ENCODE assay signal across 25 cellular contexts in genomic region chr1:2178875-2179274, GRCh38.
"Had no signal": no experiment of that assay in that cellular context is flagged by ENCODE, and none has a peak within 500 bp of the region (broad histone marks: within the 10 kb centered on the region; RNA-seq: fewer than 3 reads in every experiment).

No MANE protein-coding gene starts in this region.

- H3K27me3 Mint-ChIP-seq: naive thymus-derived CD8-positive, alpha-beta T cell; stimulated activated naive B cell treated with anti-CD40 and anti-IgM and Interleukin-4, amounts not matched to agents 10 μg/mL and 1 μg/mL and 100 μg/mL, for 72 hours; stimulated activated naive CD8-positive, alpha-beta T cell treated with anti-CD3 and anti-CD28 coated beads, Interleukin-15, Interleukin-2, amounts not matched to agents 100 ng/mL and 50 ng/mL, for 24 hours; type B pancreatic cell had no signal

- H3K9me3 ChIP-seq: left lung, lower lobe of right lung, pancreas, prostate gland, tibial nerve, uterus had no signal

- H3K27ac ChIP-seq: left lung, lower lobe of right lung, pancreas, prostate gland, skin epidermis, tibial nerve, uterus had no signal

- DNase-seq: immature natural killer cell; kidney; left colon; left lung; lower lobe of right lung; mammary epithelial cell; naive thymus-derived CD8-positive, alpha-beta T cell; nucleus accumbens; pancreas; stimulated activated CD4-positive, alpha-beta T cell treated with anti-CD3 and anti-CD28 coated beads, Interleukin-12 subunit alpha, Interleukin-12 subunit beta, amount 100 ng/mL, for 4 hours; stimulated activated CD4-positive, alpha-beta T cell treated with anti-CD3 and anti-CD28 coated beads, Interleukin-15, amount 100 ng/mL, for 24 hours; stimulated activated CD4-positive, alpha-beta T cell treated with anti-CD3 and anti-CD28 coated beads, Interleukin-2, amount 100 ng/mL, for 24 hours; stimulated activated CD4-positive, alpha-beta T cell treated with anti-CD3 and anti-CD28 coated beads, Interleukin-4, amount 100 ng/mL, for 1 hour; stimulated activated naive B cell treated with anti-CD40 and anti-IgM and Interleukin-4, amounts not matched to agents 10 μg/mL and 1 μg/mL and 100 μg/mL, for 72 hours; substantia nigra; uterus had no signal

- H3K4me1 ChIP-seq: lower lobe of right lung, pancreas, prostate gland, uterus had no signal

- H3K27me3 ChIP-seq: left lung, pancreas, tibial nerve, uterus had no signal

- H3K9me3 Mint-ChIP-seq: immature natural killer cell; naive thymus-derived CD8-positive, alpha-beta T cell; nephron; neural crest cell; stimulated activated naive B cell treated with anti-CD40 and anti-IgM and Interleukin-4, amounts not matched to agents 10 μg/mL and 1 μg/mL and 100 μg/mL, for 72 hours; stimulated activated naive CD8-positive, alpha-beta T cell treated with anti-CD3 and anti-CD28 coated beads, Interleukin-15, Interleukin-2, amounts not matched to agents 100 ng/mL and 50 ng/mL, for 24 hours; type B pancreatic cell had no signal

- H3K36me3 ChIP-seq: pancreas, prostate gland, uterus had no signal

- FAIRE-seq: islet of Langerhans, kidney, pancreas had no signal

- H3K27ac Mint-ChIP-seq: immature natural killer cell; naive thymus-derived CD8-positive, alpha-beta T cell; stimulated activated naive B cell treated with anti-CD40 and anti-IgM and Interleukin-4, amounts not matched to agents 10 μg/mL and 1 μg/mL and 100 μg/mL, for 72 hours; stimulated activated naive CD8-positive, alpha-beta T cell treated with anti-CD3 and anti-CD28 coated beads, Interleukin-15, Interleukin-2, amounts not matched to agents 100 ng/mL and 50 ng/mL, for 24 hours had no signal

- H3K4me1 Mint-ChIP-seq: immature natural killer cell had no signal

- ATAC-seq: left colon; left lung; lower lobe of right lung; naive thymus-derived CD8-positive, alpha-beta T cell; pancreas; sciatic nerve; stimulated activated naive B cell treated with anti-CD40 and anti-IgM and Interleukin-4, amounts not matched to agents 10 μg/mL and 1 μg/mL and 100 μg/mL, for 72 hours had no signal

- H3K4me3 ChIP-seq: left lung, lower lobe of right lung, pancreas, prostate gland, skin epidermis, tibial nerve, uterus had no signal

- H3K4me3 Mint-ChIP-seq: immature natural killer cell; naive thymus-derived CD8-positive, alpha-beta T cell; nephron; neural crest cell; stimulated activated naive B cell treated with anti-CD40 and anti-IgM and Interleukin-4, amounts not matched to agents 10 μg/mL and 1 μg/mL and 100 μg/mL, for 72 hours; stimulated activated naive CD8-positive, alpha-beta T cell treated with anti-CD3 and anti-CD28 coated beads, Interleukin-15, Interleukin-2, amounts not matched to agents 100 ng/mL and 50 ng/mL, for 24 hours; type B pancreatic cell had no signal
